ENCODE assay signal across 15 cellular contexts in the genomic region with DNA sequence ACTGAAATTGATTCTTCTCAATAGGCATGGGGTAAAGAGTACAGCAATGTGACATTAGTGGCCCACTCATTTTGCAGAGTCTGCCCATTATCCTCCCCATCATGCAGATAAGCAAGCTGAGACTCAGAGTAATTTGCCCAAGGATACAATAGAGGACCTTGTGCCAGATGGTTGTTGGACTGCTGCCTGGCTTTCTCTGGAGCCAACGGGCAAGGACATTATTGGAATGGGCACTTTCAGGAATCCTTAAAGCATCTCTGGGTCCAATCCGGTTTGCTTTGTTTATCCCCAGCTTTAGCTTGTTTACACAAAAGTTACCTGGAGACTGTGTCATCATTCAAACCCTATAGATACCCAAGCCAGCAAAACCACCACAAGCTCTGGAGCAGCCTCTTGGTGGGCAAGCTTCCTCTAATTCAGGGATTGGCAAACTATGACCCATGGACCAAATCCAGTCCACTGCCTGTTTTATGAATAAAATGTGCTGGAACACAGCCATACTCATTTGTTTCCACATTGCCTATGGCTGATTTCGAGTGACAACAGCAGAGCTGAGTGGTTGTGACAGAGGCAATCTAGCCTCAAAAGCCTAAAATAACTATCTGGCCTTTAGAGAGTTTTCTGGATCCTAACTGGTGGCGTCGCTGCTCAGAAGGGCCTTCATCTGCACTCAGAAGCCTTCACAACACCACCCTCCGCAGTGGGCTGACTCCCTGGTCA.
A peak's percentile ranks its signal among the peaks of the same experiment; 100 is the strongest.
DNase-seq lines count a peak whose midpoint lies in the region; ATAC-seq and TF ChIP-seq lines count a peak whose summit lies in the region.
"Had no signal": no experiment of that assay in that cellular context is flagged by ENCODE, and none has a peak within 500 bp of the region (broad histone marks: within the 10 kb centered on the region; RNA-seq: fewer than 3 reads in every experiment).

No MANE protein-coding gene starts in this region.

- in situ Hi-C loops in T47D (cut with HindIII; ENCODE audit: low pct_unique_long_range_greater_than_20kb, low sequenced_read_pairs): no loop called here

- H3K4me1 ChIP-seq in uterus: no peaks in the 10 kb centered on the region

- H3K27ac ChIP-seq in uterus: no peak overlapping the region
- H3K27ac ChIP-seq: epithelial cell of prostate, WERI-Rb-1 had no signal

- H3K27me3 ChIP-seq in uterus: no peaks in the 10 kb centered on the region

- H3K36me3 ChIP-seq in uterus: no peaks in the 10 kb centered on the region
- H3K36me3 ChIP-seq: WERI-Rb-1 had no signal

- intact Hi-C loops in uterus (cut with DNase I; ENCODE audit: low total_unique reads): no loop called here

- ATAC-seq in GM19467 (IDR thresholded peaks at IDR 0.05; ENCODE audit: unreplicated experiment) (no peak), GM18868 (IDR thresholded peaks at IDR 0.05; ENCODE audit: unreplicated experiment) (no peak)
- ATAC-seq: GM12878 had no signal

- no peak for TF ChIP-seq CTCF in uterus (IDR thresholded peaks at IDR 0.05)

- DNase-seq in COR-L47 (lab: John Stamatoyannopoulos, UW) (peak; percentile 26), NCI-H1105 (lab: John Stamatoyannopoulos, UW) (peak; percentile 68), T47D (ENCODE audit: low read depth in 1 of 2, low spot score in 1 of 2) (peak; percentile 2 to 69), medulla oblongata (ENCODE audit: extremely low spot score) (peak; percentile 35), HUDEP-2 (lab: John Stamatoyannopoulos, UW; ENCODE audit: unreplicated experiment in 76 of 76) (no peak), uterus (no peak)
- DNase-seq: activated CD4-positive, alpha-beta T cell treated with anti-CD3 and anti-CD28 coated beads, Interleukin-2, amount 50 U/mL, for 48 hours; activated naive CD4-positive, alpha-beta T cell treated with anti-CD3 and anti-CD28 coated beads, Interleukin-2, amount 50 U/mL, for 16 hours; GDM1; mesendoderm; WERI-Rb-1 had no signal

- TF ChIP-seq POLR2A in uterus (IDR thresholded peaks at IDR 0.05): no peak

- no peaks in the 10 kb centered on the region for H3K9me3 ChIP-seq in uterus

- no peak overlapping the region for H3K4me3 ChIP-seq in uterus
- H3K4me3 ChIP-seq: GM12878 had no signal

Comparison
In these comparisons a context has a peak if more than half of its experiments do, and no peak if none do; other contexts are left out.
1. DNase-seq: peak in COR-L47 (single experiment), NCI-H1105 (single experiment), T47D (2 of 2) and medulla oblongata (single experiment); none in HUDEP-2 (0 of 76) and uterus (0 of 2).